ENCODE assay signal across 25 cellular contexts in genomic region chr1:118944133-118944532, GRCh38. TPM values are rescaled to one million over a fixed set of nuclear protein-coding genes. Genes with fewer than 3 reads are reported as not detected.
A peak's percentile ranks its signal among the peaks of the same experiment; 100 is the strongest.
DNase-seq lines count a peak whose midpoint lies in the region; ATAC-seq, FAIRE-seq and TF ChIP-seq lines count a peak whose summit lies in the region.
"Had no signal": no experiment of that assay in that cellular context is flagged by ENCODE, and none has a peak within 500 bp of the region (broad histone marks: within the 10 kb centered on the region; RNA-seq: fewer than 3 reads in every experiment).

No MANE protein-coding gene starts in this region.

- TF ChIP-seq CTCF in fibroblast of the aortic adventitia (IDR thresholded peaks at IDR 0.05; ENCODE audit: insufficient read depth, low read length): no peak
- TF ChIP-seq CTCF in lower leg skin (IDR thresholded peaks at IDR 0.05): no peak

- no peak for ATAC-seq in HG02973 (IDR thresholded peaks at IDR 0.05; ENCODE audit: unreplicated experiment)
- ATAC-seq: activated T-cell treated with anti-CD3 and anti-CD28 coated beads, Interleukin-2, amount 50 U/mL, for 72 hours; Panc1; pancreas had no signal

- no peak for TF ChIP-seq POLR2A in lower leg skin (IDR thresholded peaks at IDR 0.05)

- DNase-seq in EL (peak; percentile 75), RCC 7860 (ENCODE audit: low spot score) (peak; percentile 48), fibroblast of the aortic adventitia (ENCODE audit: low read depth) (peak; percentile 35), DMS153 treated with DMSO at 0.1 percent for 48 hours (lab: John Stamatoyannopoulos, UW; ENCODE audit: unreplicated experiment) (no peak), OCI-M2 (lab: John Stamatoyannopoulos, UW; ENCODE audit: unreplicated experiment) (no peak), lower leg skin (ENCODE audit: low spot score in 2 of 2) (no peak)
- DNase-seq: activated CD4-positive, alpha-beta memory T cell treated with anti-CD3 and anti-CD28 coated beads for 36 hours; activated CD4-positive, CD25-positive, alpha-beta regulatory T cell treated with anti-CD3 and anti-CD28 coated beads, Interleukin-2, amount 50 U/mL, for 72 hours; activated T-cell treated with anti-CD3 and anti-CD28 coated beads, Interleukin-2, amount 50 U/mL, for 72 hours; CD4-positive, alpha-beta T cell; cerebellar nuclear complex; DND-41; H7; Kasumi-1; NCI-H146; NCI-H2107; NCI-H345; pancreas; SHP77; spleen; T-helper 2 cell; thyroid gland had no signal

- 63 to 80% methylated on average over 2 of the region's 2 CpGs for WGBS in lower leg skin, 2 donors

- FAIRE-seq in RCC 7860 (lab: Jason Lieb, UNC): no peak
- FAIRE-seq: GM18507, pancreas had no signal

- no peak overlapping the region for H3K4me3 ChIP-seq in fibroblast of the aortic adventitia (ENCODE audit: low read depth, low read length)
- H3K4me3 ChIP-seq in lower leg skin (ENCODE audit: low read depth, poor library complexity, severe bottlenecking): no peak overlapping the region
- H3K4me3 ChIP-seq: pancreas, spleen, thyroid gland had no signal

- intact Hi-C loops in lower leg skin (cut with DNase I; ENCODE audit: low total_unique reads): no loop called here

RNA-seq across cellular contexts. Expression of gene TBX15, which starts 44.0 kb away (rescaled TPM):
- total RNA-seq in fibroblast of the aortic adventitia (ENCODE audit: low replicate concordance) (0.33 and 0.63 TPM in 2 replicates), lower leg skin (10 to 100 TPM in 1 of 4 donors, 1 to 10 TPM in 3; 4.7 to 17.0 (median 5.9) TPM)
- total RNA-seq: activated CD4-positive, alpha-beta memory T cell treated with anti-CD3 and anti-CD28 coated beads for 36 hours; CD4-positive, alpha-beta T cell had no signal

Comparison
In these comparisons a context has a peak if more than half of its experiments do, and no peak if none do; other contexts are left out.
1. DNase-seq: peak in EL (single experiment), RCC 7860 (single experiment) and fibroblast of the aortic adventitia (single experiment); none in DMS153 treated with DMSO at 0.1 percent for 48 hours (single experiment), OCI-M2 (single experiment) and lower leg skin (0 of 2).